In the genomic region with DNA sequence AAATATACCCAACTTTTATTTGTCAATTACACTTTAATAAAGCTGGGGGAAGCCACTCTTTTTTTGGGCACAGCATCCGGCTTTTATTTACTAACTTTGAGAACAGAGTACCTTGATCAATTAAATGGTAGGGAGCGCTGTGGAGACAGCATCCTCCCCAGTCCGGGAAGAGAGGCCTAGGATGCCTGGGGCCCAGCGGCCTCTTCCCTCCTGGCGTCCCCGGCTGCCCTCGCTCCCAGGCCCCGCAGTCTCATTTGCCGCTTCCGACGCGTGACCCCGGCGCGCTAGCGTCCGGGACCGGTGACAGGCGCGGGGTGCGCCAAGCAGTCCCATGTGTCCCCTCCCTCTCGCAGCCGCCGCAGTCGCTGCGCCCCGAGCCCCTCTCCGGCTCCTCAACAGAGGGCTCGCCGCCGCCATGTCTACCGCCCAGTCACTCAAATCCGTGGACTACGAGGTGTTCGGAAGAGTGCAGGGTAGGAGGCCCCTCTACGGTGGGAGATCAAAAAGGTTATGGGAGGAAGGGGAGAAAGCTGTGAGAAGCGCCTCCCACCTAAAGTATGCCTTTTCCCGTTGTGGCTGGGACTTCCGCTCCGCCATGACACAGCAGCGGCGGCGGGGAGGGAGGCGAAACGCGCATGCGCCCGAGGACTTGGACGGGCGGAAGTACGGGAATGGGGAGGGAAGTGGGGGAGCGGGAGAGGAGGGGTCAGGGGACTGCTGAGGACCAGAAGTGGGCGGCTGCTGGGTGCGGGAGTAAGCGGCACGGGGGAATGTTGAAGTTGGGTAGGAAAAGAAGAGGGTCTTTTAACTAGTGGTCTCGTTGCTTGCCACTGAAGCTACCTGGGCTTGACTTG, we compare ENCODE assay signal across 8 cellular contexts. TPM values are rescaled to one million over a fixed set of nuclear protein-coding genes. Genes with fewer than 3 reads are reported as not detected.
A peak's percentile ranks its signal among the peaks of the same experiment; 100 is the strongest.
DNase-seq lines count a peak whose midpoint lies in the region; ATAC-seq and TF ChIP-seq lines count a peak whose summit lies in the region.

TSS of gene ACYP2 (plus strand) at position 332 of the 854 bp plus-strand sequence.

- peak; percentile 98 for DNase-seq in DMS53 (lab: John Stamatoyannopoulos, UW)
- DNase-seq in OCI-M2 (lab: John Stamatoyannopoulos, UW; ENCODE audit: unreplicated experiment), result peak; percentile 17
- DNase-seq in activated T-cell treated with anti-CD3 and anti-CD28 coated beads for 4 hours, result peak; percentile 85
- peak; percentile 66 for DNase-seq in epithelial cell of prostate (ENCODE audit: low read depth, low spot score)
- peak; percentile 93 for DNase-seq in mucosa of gallbladder (ENCODE audit: low spot score)
- peak; percentile 92 for DNase-seq in stimulated activated CD8-positive, alpha-beta memory T cell treated with anti-CD3 and anti-CD28 coated beads, Interleukin-4, amount 100 ng/mL, for 24 hours (ENCODE audit: low read depth)

- peak within 1 kb of the TSS; percentile 96 for H3K27ac ChIP-seq in epithelial cell of prostate

- ATAC-seq in GM21619 (IDR thresholded peaks at IDR 0.05; ENCODE audit: unreplicated experiment), result peak; percentile 93

- no peak for TF ChIP-seq EP300 in Ishikawa (IDR thresholded peaks at IDR 0.05; ENCODE audit: borderline replicate concordance)

- TF ChIP-seq RAD21 in Ishikawa (IDR thresholded peaks at IDR 0.05; ENCODE audit: low read depth), result no peak

TF ChIP-seq in Ishikawa, 13 proteins besides CTCF, POLR2A, EP300 and RAD21:
- TF ChIP-seq TAF1 (IDR thresholded peaks at IDR 0.05; ENCODE audit: low read depth) (peak; percentile 93), EGR1 (IDR thresholded peaks at IDR 0.05) (no peak), CEBPB (IDR thresholded peaks at IDR 0.05) (no peak), TCF12 (IDR thresholded peaks at IDR 0.05; ENCODE audit: low read depth) (no peak), FOXM1 (IDR thresholded peaks at IDR 0.05; ENCODE audit: borderline replicate concordance, low read depth) (no peak), USF1 (IDR thresholded peaks at IDR 0.05) (peak; percentile 48; the same call in 1 of the 2 replicates), CREB1 (IDR thresholded peaks at IDR 0.05; ENCODE audit: low read depth) (no peak), YY1 (IDR thresholded peaks at IDR 0.05; ENCODE audit: low read depth) (peak; percentile 86; the same call in 1 of the 2 replicates), ZBTB7A (IDR thresholded peaks at IDR 0.05; ENCODE audit: low read depth) (peak; percentile 86), NFIC (IDR thresholded peaks at IDR 0.05) (no peak), TEAD4 (IDR thresholded peaks at IDR 0.05) (no peak)
- TF ChIP-seq, protein P1, sequence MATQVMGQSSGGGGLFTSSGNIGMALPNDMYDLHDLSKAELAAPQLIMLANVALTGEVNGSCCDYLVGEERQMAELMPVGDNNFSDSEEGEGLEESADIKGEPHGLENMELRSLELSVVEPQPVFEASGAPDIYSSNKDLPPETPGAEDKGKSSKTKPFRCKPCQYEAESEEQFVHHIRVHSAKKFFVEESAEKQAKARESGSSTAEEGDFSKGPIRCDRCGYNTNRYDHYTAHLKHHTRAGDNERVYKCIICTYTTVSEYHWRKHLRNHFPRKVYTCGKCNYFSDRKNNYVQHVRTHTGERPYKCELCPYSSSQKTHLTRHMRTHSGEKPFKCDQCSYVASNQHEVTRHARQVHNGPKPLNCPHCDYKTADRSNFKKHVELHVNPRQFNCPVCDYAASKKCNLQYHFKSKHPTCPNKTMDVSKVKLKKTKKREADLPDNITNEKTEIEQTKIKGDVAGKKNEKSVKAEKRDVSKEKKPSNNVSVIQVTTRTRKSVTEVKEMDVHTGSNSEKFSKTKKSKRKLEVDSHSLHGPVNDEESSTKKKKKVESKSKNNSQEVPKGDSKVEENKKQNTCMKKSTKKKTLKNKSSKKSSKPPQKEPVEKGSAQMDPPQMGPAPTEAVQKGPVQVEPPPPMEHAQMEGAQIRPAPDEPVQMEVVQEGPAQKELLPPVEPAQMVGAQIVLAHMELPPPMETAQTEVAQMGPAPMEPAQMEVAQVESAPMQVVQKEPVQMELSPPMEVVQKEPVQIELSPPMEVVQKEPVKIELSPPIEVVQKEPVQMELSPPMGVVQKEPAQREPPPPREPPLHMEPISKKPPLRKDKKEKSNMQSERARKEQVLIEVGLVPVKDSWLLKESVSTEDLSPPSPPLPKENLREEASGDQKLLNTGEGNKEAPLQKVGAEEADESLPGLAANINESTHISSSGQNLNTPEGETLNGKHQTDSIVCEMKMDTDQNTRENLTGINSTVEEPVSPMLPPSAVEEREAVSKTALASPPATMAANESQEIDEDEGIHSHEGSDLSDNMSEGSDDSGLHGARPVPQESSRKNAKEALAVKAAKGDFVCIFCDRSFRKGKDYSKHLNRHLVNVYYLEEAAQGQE (IDR thresholded peaks at IDR 0.05; ENCODE audit: low read depth), result no peak
- TF ChIP-seq, protein P2, sequence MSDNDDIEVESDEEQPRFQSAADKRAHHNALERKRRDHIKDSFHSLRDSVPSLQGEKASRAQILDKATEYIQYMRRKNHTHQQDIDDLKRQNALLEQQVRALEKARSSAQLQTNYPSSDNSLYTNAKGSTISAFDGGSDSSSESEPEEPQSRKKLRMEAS (IDR thresholded peaks at IDR 0.05), result 0 out of 2 replicates have a peak, but pooled peaks have one; percentile 31
TF ChIP-seq in Ishikawa: peak in this region for 5.

RNA-seq across cellular contexts. Expression of gene ACYP2, which starts in this region (rescaled TPM):
- total RNA-seq in mucosa of gallbladder, result 28.7 TPM

Comparison
In these comparisons a context has a peak if more than half of its experiments do, and no peak if none do; other contexts are left out.
1. Peak in every context shown above with its lines: DNase-seq, ATAC-seq and H3K27ac ChIP-seq.
2. DNase-seq: peak in every context shown above with its lines; median percentile 98 in DMS53; 93 in mucosa of gallbladder; 92 in stimulated activated CD8-positive, alpha-beta memory T cell treated with anti-CD3 and anti-CD28 coated beads, Interleukin-4, amount 100 ng/mL, for 24 hours; 85 in activated T-cell treated with anti-CD3 and anti-CD28 coated beads for 4 hours; 66 in epithelial cell of prostate; 17 in OCI-M2.